12 cellular contexts compared by ENCODE assay signal in genomic region chr6:142874676-142875075, GRCh38.
DNase-seq lines count a peak whose midpoint lies in the region; ATAC-seq, FAIRE-seq and TF ChIP-seq lines count a peak whose summit lies in the region.
"Had no signal": no experiment of that assay in that cellular context is flagged by ENCODE, and none has a peak within 500 bp of the region (broad histone marks: within the 10 kb centered on the region; RNA-seq: fewer than 3 reads in every experiment).

No MANE protein-coding gene starts in this region.

- H3K4me1 ChIP-seq in osteoblast (ENCODE audit: insufficient read depth, low read length), result peaks cover 26% of the 10 kb centered on the region

- no peak for FAIRE-seq in H54 (lab: Jason Lieb, UNC)
- FAIRE-seq: pancreas had no signal

- no peaks in the 10 kb centered on the region for H4K20me1 ChIP-seq in osteoblast (ENCODE audit: insufficient read depth, low read length)

- H3K36me3 Mint-ChIP-seq in HFFc6 (ENCODE audit: low read depth), result peaks cover 17% of the 10 kb centered on the region
- H3K36me3 Mint-ChIP-seq in activated naive CD8-positive, alpha-beta T cell treated with anti-CD3 and anti-CD28 coated beads, Interleukin-2, amount 50 U/mL, for 24 hours (ENCODE audit: low read depth), result peaks cover 41% of the 10 kb centered on the region
- peaks cover 0 to 28% (median 17%) of the 10 kb centered on the region in 3 donors for H3K36me3 Mint-ChIP-seq in naive thymus-derived CD8-positive, alpha-beta T cell

- peak overlapping the region; percentile 50 for H3K27ac Mint-ChIP-seq in HFFc6
- peak overlapping the region; percentile 69 for H3K27ac Mint-ChIP-seq in activated naive CD8-positive, alpha-beta T cell treated with anti-CD3 and anti-CD28 coated beads, Interleukin-2, amount 50 U/mL, for 24 hours
- H3K27ac Mint-ChIP-seq in naive thymus-derived CD8-positive, alpha-beta T cell, result peak overlapping the region; percentile 53 to 93 (median 83)
- H3K27ac Mint-ChIP-seq: activated CD4-positive, alpha-beta T cell treated with anti-CD3 and anti-CD28 coated beads, Interleukin-2, amount 10 ng/mL, durations not matched to agents 7 days and 5 days had no signal

- no peaks in the 10 kb centered on the region for H3K9me3 Mint-ChIP-seq in HFFc6
- no peaks in the 10 kb centered on the region for H3K9me3 Mint-ChIP-seq in activated naive CD8-positive, alpha-beta T cell treated with anti-CD3 and anti-CD28 coated beads, Interleukin-2, amount 50 U/mL, for 24 hours
- peaks cover 0 to 7% (median 0%) of the 10 kb centered on the region in 9 donors for H3K9me3 Mint-ChIP-seq in naive thymus-derived CD8-positive, alpha-beta T cell

- H2AFZ ChIP-seq in osteoblast (ENCODE audit: low read length), result no peak overlapping the region

- H3K9me3 ChIP-seq in osteoblast (ENCODE audit: low read depth, low read length), result no peaks in the 10 kb centered on the region
- H3K9me3 ChIP-seq: pancreas, SJSA1 had no signal

- H3K36me3 ChIP-seq in osteoblast (ENCODE audit: insufficient read depth, low read length), result no peaks in the 10 kb centered on the region
- H3K36me3 ChIP-seq: pancreas, SJSA1 had no signal

- TF ChIP-seq POLR2A in H54 (IDR thresholded peaks at IDR 0.05; ENCODE audit: low read depth, low read length), result no peak

- H3K4me2 ChIP-seq in osteoblast (ENCODE audit: insufficient read depth, low read length), result no peak overlapping the region

- POLR2A ChIA-PET in naive thymus-derived CD8-positive, alpha-beta T cell (lab: Charles Lee), result interaction anchor here (1.0 to 1.3 kb wide), 2 partner anchors 9 to 10 kb away, joined by 3 to 4 read pairs; no protein-coding TSS in a partner anchor

- peaks cover 2% of the 10 kb centered on the region; the same call in 1 of the 2 replicates for H3K27me3 Mint-ChIP-seq in HFFc6 (ENCODE audit: insufficient read depth)
- no peaks in the 10 kb centered on the region for H3K27me3 Mint-ChIP-seq in activated naive CD8-positive, alpha-beta T cell treated with anti-CD3 and anti-CD28 coated beads, Interleukin-2, amount 50 U/mL, for 24 hours
- no peaks in the 10 kb centered on the region for H3K27me3 Mint-ChIP-seq in naive thymus-derived CD8-positive, alpha-beta T cell
- H3K27me3 Mint-ChIP-seq: activated CD4-positive, alpha-beta T cell treated with anti-CD3 and anti-CD28 coated beads, Interleukin-2, amount 10 ng/mL, durations not matched to agents 7 days and 5 days had no signal

- no peak overlapping the region for H3K27ac ChIP-seq in osteoblast (ENCODE audit: low read depth, low read length)
- H3K27ac ChIP-seq: SJSA1 had no signal

- in situ Hi-C loops in Caki2 (cut with HindIII; ENCODE audit: low pct_unique_long_range_greater_than_20kb, low sequenced_read_pairs), result no loop called here

- TF ChIP-seq CTCF in HFFc6 (IDR thresholded peaks at IDR 0.05), result no peak
- TF ChIP-seq CTCF in osteoblast (IDR thresholded peaks at IDR 0.05; ENCODE audit: extremely low read depth, low read depth, low read length), result no peak

- H3K4me3 ChIP-seq in osteoblast (ENCODE audit: insufficient read depth, low read length), result no peak overlapping the region
- H3K4me3 ChIP-seq: pancreas, SJSA1 had no signal

- H3K79me2 ChIP-seq in osteoblast (ENCODE audit: insufficient read depth, low read length), result peaks cover 82% of the 10 kb centered on the region

- H3K27me3 ChIP-seq in osteoblast (ENCODE audit: insufficient read depth, low read length), result no peaks in the 10 kb centered on the region
- H3K27me3 ChIP-seq: pancreas, SJSA1 had no signal

- peak; percentile 35 for DNase-seq in Caki2 (ENCODE audit: low read depth)
- DNase-seq in HFFc6, result no peak
- no peak for DNase-seq in activated naive CD8-positive, alpha-beta T cell treated with anti-CD3 and anti-CD28 coated beads, Interleukin-2, amount 50 U/mL, for 24 hours
- DNase-seq in naive thymus-derived CD8-positive, alpha-beta T cell, result no peak
- no peak for DNase-seq in osteoblast (ENCODE audit: insufficient read length, low spot score, missing footprints)
- no peak for DNase-seq in H54 (ENCODE audit: insufficient read length, low spot score)
- no peak for DNase-seq in OCI-M2 (lab: John Stamatoyannopoulos, UW; ENCODE audit: unreplicated experiment)
- DNase-seq: activated CD4-positive, alpha-beta T cell treated with anti-CD3 and anti-CD28 coated beads, Interleukin-2, amount 10 ng/mL, durations not matched to agents 7 days and 5 days; glutamatergic neuron; NCI-H524 treated with DMSO at 0.1 percent for 48 hours; pancreas had no signal

- H3K4me3 Mint-ChIP-seq in HFFc6, result no peak overlapping the region
- peak overlapping the region; percentile 8 for H3K4me3 Mint-ChIP-seq in activated naive CD8-positive, alpha-beta T cell treated with anti-CD3 and anti-CD28 coated beads, Interleukin-2, amount 50 U/mL, for 24 hours
- peak overlapping the region in 4 of 10 donors; percentile 2 to 12 (median 3) for H3K4me3 Mint-ChIP-seq in naive thymus-derived CD8-positive, alpha-beta T cell
- H3K4me3 Mint-ChIP-seq: activated CD4-positive, alpha-beta T cell treated with anti-CD3 and anti-CD28 coated beads, Interleukin-2, amount 10 ng/mL, durations not matched to agents 7 days and 5 days had no signal

- peak; percentile 70 for ATAC-seq in activated naive CD8-positive, alpha-beta T cell treated with anti-CD3 and anti-CD28 coated beads, Interleukin-2, amount 50 U/mL, for 24 hours
- peak in 1 of 2 donors; percentile 11 for ATAC-seq in naive thymus-derived CD8-positive, alpha-beta T cell
- ATAC-seq: pancreas had no signal

- H3K4me1 Mint-ChIP-seq in HFFc6 (ENCODE audit: low read depth), result peaks cover 57% of the 10 kb centered on the region
- H3K4me1 Mint-ChIP-seq in activated naive CD8-positive, alpha-beta T cell treated with anti-CD3 and anti-CD28 coated beads, Interleukin-2, amount 50 U/mL, for 24 hours, result peaks cover 92% of the 10 kb centered on the region
- peaks cover 57 to 90% (median 87%) of the 10 kb centered on the region in 4 donors for H3K4me1 Mint-ChIP-seq in naive thymus-derived CD8-positive, alpha-beta T cell
